ENCODE assay signal across 19 cellular contexts in the genomic region with DNA sequence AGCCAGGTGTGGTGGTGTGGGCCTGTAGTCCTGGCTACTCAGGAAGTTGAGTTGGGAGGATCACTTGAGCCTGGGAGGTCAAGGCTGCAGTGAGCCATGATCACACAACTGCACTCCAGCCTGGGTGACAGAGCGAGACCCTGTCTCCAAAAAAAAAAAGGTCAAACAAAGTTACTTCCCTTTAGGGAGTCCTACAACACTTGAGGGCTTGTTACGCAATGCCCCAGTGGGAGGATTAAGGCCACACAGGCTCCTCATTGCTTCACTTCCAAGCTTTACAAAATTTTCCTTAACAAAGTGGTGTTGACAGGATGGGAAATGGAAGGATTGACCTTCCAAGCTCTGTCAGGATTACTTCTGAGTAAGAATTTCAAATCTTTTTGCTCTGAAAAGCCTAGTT. TPM values are rescaled to one million over a fixed set of nuclear protein-coding genes. Genes with fewer than 3 reads are reported as not detected.
DNase-seq lines count a peak whose midpoint lies in the region; ATAC-seq, FAIRE-seq and TF ChIP-seq lines count a peak whose summit lies in the region.
"Had no signal": no experiment of that assay in that cellular context is flagged by ENCODE, and none has a peak within 500 bp of the region (broad histone marks: within the 10 kb centered on the region; RNA-seq: fewer than 3 reads in every experiment).

No MANE protein-coding gene starts in this region.

- TF ChIP-seq RAD21 in K562 (CRISPR knock-in tag; conservative IDR thresholded peaks at IDR 0.05 in 1 of 2, IDR thresholded peaks at IDR 0.05 in 1 of 2), result no peak

- no peak overlapping the region for H3K4me2 ChIP-seq in K562 (ENCODE audit: insufficient read depth, low read length)

- in situ Hi-C loops in K562 (cut with MboI), result no loop called here

- TF ChIP-seq POLR2A in K562 (conservative IDR thresholded peaks at IDR 0.05), result no peak

- DNase-seq in AML-193 (lab: John Stamatoyannopoulos, UW), result peak; percentile 80 to 83
- peak; percentile 50 for DNase-seq in LHCN-M2 (ENCODE audit: low read depth)
- DNase-seq in K562 (ENCODE audit: extremely low read depth in 1 of 4, low spot score in 3 of 4), result no peak
- peak; percentile 87 for DNase-seq in lung (ENCODE audit: low spot score)
- DNase-seq in NCI-H748 treated with DMSO at 0.1 percent for 48 hours (lab: John Stamatoyannopoulos, UW), result no peak
- DNase-seq in T-cell, result no peak
- DNase-seq: activated CD4-positive, alpha-beta T cell treated with anti-CD3 and anti-CD28 coated beads, Interleukin-2, amount 50 U/mL, for 1 hour; activated effector memory CD4-positive, alpha-beta T cell treated with anti-CD3 and anti-CD28 coated beads, Interleukin-2, amount 50 U/mL, for 16 hours; BE2C; esophagus squamous epithelium; NCI-H146; NCI-H774; stimulated activated CD4-positive, alpha-beta T cell treated with anti-CD3 and anti-CD28 coated beads, Interleukin-15, amount 100 ng/mL, for 24 hours had no signal

- ATAC-seq in K562, result peak; percentile 50
- peak; percentile 48 for ATAC-seq in lung (ENCODE audit: insufficient read depth, low FRiP score)
- ATAC-seq in GM19351 (IDR thresholded peaks at IDR 0.05; ENCODE audit: unreplicated experiment), result no peak
- no peak for ATAC-seq in GM21529 (IDR thresholded peaks at IDR 0.05; ENCODE audit: unreplicated experiment)
- no peak for ATAC-seq in T-cell (replicated peaks in 1 of 4)
- ATAC-seq: SK-N-SH treated with all-trans-retinoic acid at 6 μM for 48 hours had no signal

- no peak overlapping the region; the same call in 1 of the 2 replicates for H2AFZ ChIP-seq in K562 (ENCODE audit: low read depth, low read length)

- POLR2A ChIA-PET in K562 (lab: Yijun Ruan, JAX) (interaction anchor here (0.6 to 1.5 kb wide), 4 partner anchors 12 to 192 kb away, joined by 3 to 4 read pairs (median 3); no protein-coding TSS in a partner anchor), T-cell (lab: Charles Lee) (no interaction called here)

- no peaks in the 10 kb centered on the region for H3K79me2 ChIP-seq in K562 (ENCODE audit: control insufficient read depth, insufficient read depth, low read length)

- TF ChIP-seq EP300 in K562 (IDR thresholded peaks at IDR 0.05; ENCODE audit: low read length), result no peak

- no peak overlapping the region for H3K4me3 Mint-ChIP-seq in T-cell
- H3K4me3 Mint-ChIP-seq: central memory CD8-positive, alpha-beta T cell; neural crest cell had no signal

- CTCF ChIA-PET in K562 (lab: Yijun Ruan, JAX; ENCODE audit: low intra/inter-chr PET ratio) (no interaction called here), T-cell (lab: Charles Lee) (no interaction called here)

- peaks cover 15% of the 10 kb centered on the region in 2 experiments for H3K4me1 ChIP-seq in K562 (replicated peaks in 1 of 2; ENCODE audit: control insufficient read depth in 2 of 2, insufficient read depth in 2 of 2, low read length in 2 of 2)
- H3K4me1 ChIP-seq in lung (ENCODE audit: control insufficient read depth in 2 of 2, insufficient read depth in 2 of 2, low read length in 2 of 2), result no peaks in the 10 kb centered on the region
- H3K4me1 ChIP-seq: BE2C had no signal

- H3K9me3 ChIP-seq in K562 (replicated peaks; ENCODE audit: control insufficient read depth, insufficient read depth, low read depth, low read length) (no peaks in the 10 kb centered on the region), lung (ENCODE audit: control insufficient read depth in 2 of 2, insufficient read depth in 1 of 2, low read length in 1 of 2) (no peaks in the 10 kb centered on the region)
- H3K9me3 ChIP-seq: BE2C, esophagus squamous epithelium had no signal

- WGBS in K562 (ENCODE audit: insufficient coverage, low coverage, missing lambda C conversion rate), result 43% methylated on average over 2 of the region's 2 CpGs
- WGBS in lung, 2 donors, result 22 to 51% methylated on average over 2 of the region's 2 CpGs

- H3K36me3 Mint-ChIP-seq in T-cell, result no peaks in the 10 kb centered on the region

- no peaks in the 10 kb centered on the region for H3K27me3 Mint-ChIP-seq in T-cell
- H3K27me3 Mint-ChIP-seq: central memory CD8-positive, alpha-beta T cell had no signal

- no peak overlapping the region for H3K4me3 ChIP-seq in K562
- H3K4me3 ChIP-seq in lung, result no peak overlapping the region
- H3K4me3 ChIP-seq: esophagus squamous epithelium had no signal

- H3K4me1 Mint-ChIP-seq in T-cell, result peaks cover 8 to 15% (median 12%) of the 10 kb centered on the region in 3 donors
- H3K4me1 Mint-ChIP-seq: central memory CD8-positive, alpha-beta T cell had no signal

- no peak overlapping the region for H3K27ac Mint-ChIP-seq in T-cell

- H3K9me1 ChIP-seq in K562 (ENCODE audit: control insufficient read depth, insufficient read depth, low read length), result no peaks in the 10 kb centered on the region

- BruUV-seq in K562 (replicated peaks; lab: Mats Ljungman, UMichigan), result no TSS peak

- no peaks in the 10 kb centered on the region for H4K20me1 ChIP-seq in K562 (replicated peaks; ENCODE audit: control insufficient read depth, insufficient read depth, low read length)

- H3K27ac ChIP-seq in K562 (ENCODE audit: extremely low read depth, low read depth, low read length) (no peak overlapping the region; the same call in 2 of the 3 replicates), lung (ENCODE audit: low read depth in 1 of 2, low read length in 1 of 2) (no peak overlapping the region)
- H3K27ac ChIP-seq: esophagus squamous epithelium had no signal

- TF ChIP-seq CTCF in K562 (IDR thresholded peaks at IDR 0.05 in 2 of 3, conservative IDR thresholded peaks at IDR 0.05 in 1 of 3; ENCODE audit: insufficient read depth in 2 of 3, low read depth in 1 of 3, low read length in 3 of 3) (no peak), lung (IDR thresholded peaks at IDR 0.05; ENCODE audit: control extremely low read depth, extremely low read depth) (no peak)

- no peaks in the 10 kb centered on the region for H3K9me3 Mint-ChIP-seq in T-cell
- H3K9me3 Mint-ChIP-seq: central memory CD8-positive, alpha-beta T cell; neural crest cell had no signal

- intact Hi-C loops in K562 (cut with micrococcal nuclease), result no loop called here

- no peak overlapping the region for H3K9ac ChIP-seq in K562 (ENCODE audit: insufficient read depth in 1 of 2, low read depth in 2 of 2, low read length in 2 of 2)

- peak; percentile 56 for FAIRE-seq in K562 (lab: Jason Lieb, UNC)

- no peaks in the 10 kb centered on the region for H3K27me3 ChIP-seq in K562 (ENCODE audit: control insufficient read depth in 2 of 2, insufficient read depth in 2 of 2, low read length in 2 of 2)
- H3K27me3 ChIP-seq in lung (ENCODE audit: control insufficient read depth, insufficient read depth), result no peaks in the 10 kb centered on the region
- H3K27me3 ChIP-seq: BE2C, esophagus squamous epithelium had no signal

- H3K36me3 ChIP-seq in K562 (ENCODE audit: control insufficient read depth, insufficient read depth, low read length) (no peaks in the 10 kb centered on the region), lung (ENCODE audit: control insufficient read depth in 2 of 2, insufficient read depth in 2 of 2, low read length in 2 of 2) (no peaks in the 10 kb centered on the region)
- H3K36me3 ChIP-seq: BE2C, esophagus squamous epithelium had no signal

RNA-seq across cellular contexts. Expression of a gene that starts 6.2 kb away (rescaled TPM):
- total RNA-seq in LHCN-M2 (2014; rRNA removed), result 1.0 and 1.2 TPM in 2 replicates
- polyA plus RNA-seq in LHCN-M2 (2012), result 7.5 TPM
- total RNA-seq in K562 (2011; cell fraction: chromatin; rRNA removed; ENCODE audit: low replicate concordance), result 0.58 TPM in 1 of 2 replicates, not detected in the other
- 1.5 and 2.0 TPM in 2 replicates for total RNA-seq in K562 (2011; cell fraction: nucleolus; rRNA removed)
- 0.95 and 1.9 TPM in 2 replicates for total RNA-seq in K562 (2011; cell fraction: nucleoplasm; rRNA removed)
- total RNA-seq in K562 (2014; rRNA removed), result 0.12 and 0.23 TPM in 2 replicates
- 0.04 TPM in 1 of 2 replicates, not detected in the other for total RNA-seq in K562 (2014; rRNA removed; fragmentation: Illumina TruSeq; extraction: Trizol)
- 0.07 and 0.08 TPM in 2 replicates for total RNA-seq in K562 (2015; rRNA removed; fragmentation: Illumina TruSeq; extraction: Trizol)
- total RNA-seq in K562 (2021), result 0.13 and 0.16 TPM in 2 replicates
- 0.07 and 0.11 TPM in 2 replicates for polyA plus RNA-seq in K562 (2011; rRNA removed)
- 0.07 and 0.13 TPM in 2 replicates for polyA plus RNA-seq in K562 (2011; cell fraction: cytosol; rRNA removed)
- 0.28 and 0.32 TPM in 2 replicates for polyA plus RNA-seq in K562 (2011; cell fraction: nucleus; rRNA removed)
- polyA plus RNA-seq in K562 (2012), result 0.13 and 0.68 TPM in 2 replicates
- polyA plus RNA-seq in K562 (2014; fragmentation: Illumina TruSeq; extraction: Trizol), result 0.06 TPM in 1 of 2 replicates, not detected in the other
- polyA plus RNA-seq in K562 (2014; fragmentation: Nextera tagmentation; extraction: Ambion mirVana), result not detected
- 0.09 and 0.16 TPM in 2 replicates for polyA plus RNA-seq in K562 (2014; rRNA removed)
- 0.11 and 0.18 TPM in 2 replicates for polyA minus RNA-seq in K562 (2011; rRNA and poly(A)+ RNA removed)
- polyA minus RNA-seq in K562 (2011; cell fraction: cytosol; rRNA and poly(A)+ RNA removed), result 0.29 and 0.55 TPM in 2 replicates
- 1.3 and 2.3 TPM in 2 replicates for polyA minus RNA-seq in K562 (2011; cell fraction: nucleus; rRNA and poly(A)+ RNA removed)
- under 1 TPM; 0.43 to 0.63 TPM for total RNA-seq in lung
- under 1 TPM; 0.08 to 0.18 TPM for polyA plus RNA-seq in lung
- under 1 TPM in 4 of 5 donors, not detected in 1; 0.08 to 0.19 (median 0.12) TPM for total RNA-seq in T-cell
- total RNA-seq: esophagus squamous epithelium had no signal

RNA-seq across cellular contexts. Expression of a gene that starts 17.5 kb away (rescaled TPM):
- total RNA-seq in LHCN-M2 (2014; rRNA removed) (13.5 and 16.1 TPM in 2 replicates), K562 (2014; rRNA removed) (5.5 and 6.5 TPM in 2 replicates), K562 (2014; rRNA removed; fragmentation: Illumina TruSeq; extraction: Trizol) (6.4 and 6.8 TPM in 2 replicates), K562 (2015; rRNA removed; fragmentation: Illumina TruSeq; extraction: Trizol) (6.3 and 6.4 TPM in 2 replicates), K562 (2021) (4.7 and 5.9 TPM in 2 replicates), lung (10 to 100 TPM; 10.6 to 15.2 TPM), T-cell (10 to 100 TPM; 10.2 to 30.2 (median 17.3) TPM)
- polyA plus RNA-seq in LHCN-M2 (2012), result 6.7 TPM
- 9.2 and 10.7 TPM in 2 replicates for total RNA-seq in K562 (2011; cell fraction: chromatin; rRNA removed; ENCODE audit: low replicate concordance)
- 7.3 and 7.8 TPM in 2 replicates for total RNA-seq in K562 (2011; cell fraction: nucleolus; rRNA removed)
- 6.4 and 7.5 TPM in 2 replicates for total RNA-seq in K562 (2011; cell fraction: nucleoplasm; rRNA removed)
- polyA plus RNA-seq in K562 (2011; rRNA removed) (7.5 and 10.9 TPM in 2 replicates), K562 (2014; fragmentation: Illumina TruSeq; extraction: Trizol) (7.0 and 8.7 TPM in 2 replicates), K562 (2014; fragmentation: Nextera tagmentation; extraction: Ambion mirVana) (1 to 10 TPM; 4.2 to 7.0 TPM), K562 (2014; rRNA removed) (6.0 and 6.9 TPM in 2 replicates), lung (1 to 10 TPM; 6.5 to 7.6 TPM)
- polyA plus RNA-seq in K562 (2011; cell fraction: cytosol; rRNA removed), result 6.0 and 7.6 TPM in 2 replicates
- 6.5 and 9.1 TPM in 2 replicates for polyA plus RNA-seq in K562 (2011; cell fraction: nucleus; rRNA removed)
- 4.5 and 7.8 TPM in 2 replicates for polyA plus RNA-seq in K562 (2012)
- 8.3 and 11.1 TPM in 2 replicates for polyA minus RNA-seq in K562 (2011; rRNA and poly(A)+ RNA removed)
- 4.3 and 7.0 TPM in 2 replicates for polyA minus RNA-seq in K562 (2011; cell fraction: cytosol; rRNA and poly(A)+ RNA removed)
- polyA minus RNA-seq in K562 (2011; cell fraction: nucleus; rRNA and poly(A)+ RNA removed), result 4.0 and 5.7 TPM in 2 replicates

RNA-seq across cellular contexts. Expression of a gene that starts 30.6 kb away (rescaled TPM):
- total RNA-seq in LHCN-M2 (2014; rRNA removed) (not detected in 2 replicates), K562 (2014; rRNA removed) (0.18 TPM in 1 of 2 replicates, not detected in the other), K562 (2014; rRNA removed; fragmentation: Illumina TruSeq; extraction: Trizol) (not detected in 2 replicates), K562 (2015; rRNA removed; fragmentation: Illumina TruSeq; extraction: Trizol) (not detected in 2 replicates), K562 (2021) (0.11 and 0.13 TPM in 2 replicates), lung (under 1 TPM; 0.40 to 0.51 TPM), T-cell (under 1 TPM in 3 of 5 donors, not detected in 2; 0.13 to 0.38 (median 0.19) TPM)
- 0.02 TPM for polyA plus RNA-seq in LHCN-M2 (2012)
- 0.42 TPM in 1 of 2 replicates, not detected in the other for total RNA-seq in K562 (2011; cell fraction: chromatin; rRNA removed; ENCODE audit: low replicate concordance)
- 0.33 and 0.53 TPM in 2 replicates for total RNA-seq in K562 (2011; cell fraction: nucleolus; rRNA removed)
- total RNA-seq in K562 (2011; cell fraction: nucleoplasm; rRNA removed), result 0.51 TPM in 1 of 2 replicates, not detected in the other
- polyA plus RNA-seq in K562 (2011; rRNA removed) (0.07 and 0.08 TPM in 2 replicates), K562 (2014; fragmentation: Illumina TruSeq; extraction: Trizol) (0.07 TPM in 1 of 2 replicates, not detected in the other), K562 (2014; fragmentation: Nextera tagmentation; extraction: Ambion mirVana) (under 1 TPM; 0.01 to 0.06 TPM), K562 (2014; rRNA removed) (0.03 TPM in 1 of 2 replicates, not detected in the other), lung (under 1 TPM; 0.02 to 0.08 TPM)
- polyA plus RNA-seq in K562 (2011; cell fraction: cytosol; rRNA removed), result 0.19 and 0.22 TPM in 2 replicates
- 0.10 TPM in 2 replicates for polyA plus RNA-seq in K562 (2011; cell fraction: nucleus; rRNA removed)
- polyA plus RNA-seq in K562 (2012), result 0.03 and 0.32 TPM in 2 replicates
- polyA minus RNA-seq in K562 (2011; rRNA and poly(A)+ RNA removed), result 0.21 TPM in 1 of 2 replicates, not detected in the other
- polyA minus RNA-seq in K562 (2011; cell fraction: cytosol; rRNA and poly(A)+ RNA removed), result not detected in 2 replicates
- polyA minus RNA-seq in K562 (2011; cell fraction: nucleus; rRNA and poly(A)+ RNA removed), result 0.13 TPM in 1 of 2 replicates, not detected in the other
- total RNA-seq: esophagus squamous epithelium, neural crest cell had no signal

RNA-seq across cellular contexts. Expression of a gene that starts 52.1 kb away (rescaled TPM):
- not detected in 2 replicates for total RNA-seq in LHCN-M2 (2014; rRNA removed)
- 0.10 TPM for polyA plus RNA-seq in LHCN-M2 (2012)
- 0.74 and 0.77 TPM in 2 replicates for total RNA-seq in K562 (2011; cell fraction: chromatin; rRNA removed; ENCODE audit: low replicate concordance)
- total RNA-seq in K562 (2011; cell fraction: nucleolus; rRNA removed), result 0.26 and 0.67 TPM in 2 replicates
- 0.44 and 0.99 TPM in 2 replicates for total RNA-seq in K562 (2011; cell fraction: nucleoplasm; rRNA removed)
- total RNA-seq in K562 (2014; rRNA removed), result 0.24 and 0.50 TPM in 2 replicates
- total RNA-seq in K562 (2014; rRNA removed; fragmentation: Illumina TruSeq; extraction: Trizol), result 0.32 and 0.36 TPM in 2 replicates
- total RNA-seq in K562 (2015; rRNA removed; fragmentation: Illumina TruSeq; extraction: Trizol), result 0.19 and 0.22 TPM in 2 replicates
- 0.16 and 0.44 TPM in 2 replicates for total RNA-seq in K562 (2021)
- polyA plus RNA-seq in K562 (2011; rRNA removed), result 0.42 and 0.57 TPM in 2 replicates
- 0.31 and 0.43 TPM in 2 replicates for polyA plus RNA-seq in K562 (2011; cell fraction: cytosol; rRNA removed)
- polyA plus RNA-seq in K562 (2011; cell fraction: nucleus; rRNA removed), result 0.41 and 0.65 TPM in 2 replicates
- 0.38 and 0.60 TPM in 2 replicates for polyA plus RNA-seq in K562 (2012)
- 0.28 and 0.48 TPM in 2 replicates for polyA plus RNA-seq in K562 (2014; fragmentation: Illumina TruSeq; extraction: Trizol)
- under 1 TPM; 0.08 to 0.10 TPM for polyA plus RNA-seq in K562 (2014; fragmentation: Nextera tagmentation; extraction: Ambion mirVana)
- 0.22 and 0.40 TPM in 2 replicates for polyA plus RNA-seq in K562 (2014; rRNA removed)
- polyA minus RNA-seq in K562 (2011; rRNA and poly(A)+ RNA removed), result 0.28 and 0.54 TPM in 2 replicates
- polyA minus RNA-seq in K562 (2011; cell fraction: cytosol; rRNA and poly(A)+ RNA removed), result not detected in 2 replicates
- 0.27 and 0.33 TPM in 2 replicates for polyA minus RNA-seq in K562 (2011; cell fraction: nucleus; rRNA and poly(A)+ RNA removed)
- total RNA-seq in lung, result under 1 TPM; 0.25 to 0.31 TPM
- under 1 TPM; 0.12 to 0.14 TPM for polyA plus RNA-seq in lung
- not detected for total RNA-seq in T-cell
- total RNA-seq: kidney epithelial cell, neural crest cell had no signal

Comparison
In these comparisons a context has a peak if more than half of its experiments do, and no peak if none do; other contexts are left out.
1. DNase-seq: peak in AML-193 (2 of 2), LHCN-M2 (single experiment) and lung (single experiment); none in K562 (0 of 4), NCI-H748 treated with DMSO at 0.1 percent for 48 hours (single experiment) and T-cell (0 of 34).
2. ATAC-seq: peak in K562 (single experiment) and lung (single experiment); none in GM19351 (single experiment), GM21529 (single experiment) and T-cell (0 of 4).